In genomic region chr3:112531358-112531781, GRCh38 we compare ENCODE assay signal across 8 cellular contexts. TPM values are rescaled to one million over a fixed set of nuclear protein-coding genes. Genes with fewer than 3 reads are reported as not detected.
DNase-seq lines count a peak whose midpoint lies in the region; ATAC-seq and TF ChIP-seq lines count a peak whose summit lies in the region.

No MANE protein-coding gene starts in this region.

- H3K27me3 Mint-ChIP-seq in T-helper 17 cell (no peaks in the 10 kb centered on the region), glutamatergic neuron (ENCODE audit: unreplicated experiment) (no peaks in the 10 kb centered on the region)
- no peaks in the 10 kb centered on the region for H3K27me3 Mint-ChIP-seq in activated CD8-positive, alpha-beta memory T cell treated with anti-CD3 and anti-CD28 coated beads, Interleukin-2, amount 10 ng/mL, durations not matched to agents 7 days and 5 days

- H3K9me3 Mint-ChIP-seq in glutamatergic neuron (ENCODE audit: unreplicated experiment), result peaks cover 1% of the 10 kb centered on the region
- H3K9me3 Mint-ChIP-seq in activated CD8-positive, alpha-beta memory T cell treated with anti-CD3 and anti-CD28 coated beads, Interleukin-2, amount 10 ng/mL, durations not matched to agents 7 days and 5 days (ENCODE audit: low read depth), result no peaks in the 10 kb centered on the region

- no peaks in the 10 kb centered on the region for H3K27me3 ChIP-seq in tibial artery

- intact Hi-C loops in tibial artery (cut with DNase I; ENCODE audit: low total_unique reads), result no loop called here

- peaks cover 7% of the 10 kb centered on the region for H3K36me3 Mint-ChIP-seq in T-helper 17 cell (ENCODE audit: low read depth)
- no peaks in the 10 kb centered on the region for H3K36me3 Mint-ChIP-seq in glutamatergic neuron (ENCODE audit: unreplicated experiment)
- H3K36me3 Mint-ChIP-seq in activated CD8-positive, alpha-beta memory T cell treated with anti-CD3 and anti-CD28 coated beads, Interleukin-2, amount 10 ng/mL, durations not matched to agents 7 days and 5 days, result peaks cover 34% of the 10 kb centered on the region

- no peaks in the 10 kb centered on the region for H3K4me1 ChIP-seq in tibial artery

- H3K27ac Mint-ChIP-seq in T-helper 17 cell (peak overlapping the region; percentile 66), glutamatergic neuron (ENCODE audit: unreplicated experiment) (no peak overlapping the region)
- no peak overlapping the region for H3K27ac Mint-ChIP-seq in activated CD8-positive, alpha-beta memory T cell treated with anti-CD3 and anti-CD28 coated beads, Interleukin-2, amount 10 ng/mL, durations not matched to agents 7 days and 5 days

- TF ChIP-seq CTCF in C4-2B (conservative IDR thresholded peaks at IDR 0.05) (peak; percentile 68), glutamatergic neuron (IDR thresholded peaks at IDR 0.05; ENCODE audit: partially characterized antibody, unreplicated experiment) (peak; percentile 85), tibial artery (IDR thresholded peaks at IDR 0.05) (peak; percentile 35 to 52)

- H3K36me3 ChIP-seq in tibial artery, result peaks cover 22 to 72% (median 63%) of the 10 kb centered on the region in 3 donors

- CTCF ChIA-PET in activated CD8-positive, alpha-beta memory T cell treated with anti-CD3 and anti-CD28 coated beads, Interleukin-2, amount 10 ng/mL, durations not matched to agents 7 days and 5 days (lab: Charles Lee), result interaction anchor here (0.5 to 1.6 kb wide), 7 partner anchors 9 to 420 kb away, joined by 3 to 15 read pairs (median 3); partner anchors contain the start of gene SLC9C1

- H3K4me3 Mint-ChIP-seq in T-helper 17 cell, result no peak overlapping the region
- H3K4me3 Mint-ChIP-seq in glutamatergic neuron (ENCODE audit: unreplicated experiment), result no peak overlapping the region
- H3K4me3 Mint-ChIP-seq in activated CD8-positive, alpha-beta memory T cell treated with anti-CD3 and anti-CD28 coated beads, Interleukin-2, amount 10 ng/mL, durations not matched to agents 7 days and 5 days, result no peak overlapping the region

- H3K27ac ChIP-seq in C4-2B (no peak overlapping the region), tibial artery (no peak overlapping the region)

- DNase-seq in HCEC 1CT (peak; percentile 30), T-helper 17 cell (no peak), glutamatergic neuron (no peak), tibial artery (no peak)
- no peak for DNase-seq in NK-92 treated with Interleukin-12 subunit alpha and Interleukin-12 subunit beta, amount 100 ng/mL, for 24 hours (lab: John Stamatoyannopoulos, UW)
- no peak for DNase-seq in activated CD8-positive, alpha-beta memory T cell treated with anti-CD3 and anti-CD28 coated beads, Interleukin-2, amount 10 ng/mL, durations not matched to agents 7 days and 5 days

- peaks cover 5% of the 10 kb centered on the region for H3K4me1 Mint-ChIP-seq in T-helper 17 cell
- H3K4me1 Mint-ChIP-seq in glutamatergic neuron (ENCODE audit: low read depth, unreplicated experiment), result no peaks in the 10 kb centered on the region
- H3K4me1 Mint-ChIP-seq in activated CD8-positive, alpha-beta memory T cell treated with anti-CD3 and anti-CD28 coated beads, Interleukin-2, amount 10 ng/mL, durations not matched to agents 7 days and 5 days, result no peaks in the 10 kb centered on the region

- no peak for ATAC-seq in T-helper 17 cell
- ATAC-seq in activated CD8-positive, alpha-beta memory T cell treated with anti-CD3 and anti-CD28 coated beads, Interleukin-2, amount 10 ng/mL, durations not matched to agents 7 days and 5 days, result no peak
- ATAC-seq in HG03108 (IDR thresholded peaks at IDR 0.05; ENCODE audit: unreplicated experiment), result no peak

- no peaks in the 10 kb centered on the region for H3K9me3 ChIP-seq in T-helper 17 cell (ENCODE audit: control insufficient read depth, low read length, poor library complexity, severe bottlenecking)
- H3K9me3 ChIP-seq in tibial artery, result no peaks in the 10 kb centered on the region

- H3K4me3 ChIP-seq in tibial artery, result no peak overlapping the region

RNA-seq across cellular contexts. Expression of gene ATG3, which starts 30.4 kb away (rescaled TPM):
- total RNA-seq in T-helper 17 cell (10 to 100 TPM; 45.9 to 46.2 TPM), glutamatergic neuron (ENCODE audit: unreplicated experiment) (33.6 TPM)
- 10 to 100 TPM; 68.0 to 70.6 TPM for total RNA-seq in activated CD8-positive, alpha-beta memory T cell treated with anti-CD3 and anti-CD28 coated beads, Interleukin-2, amount 10 ng/mL, durations not matched to agents 7 days and 5 days

RNA-seq across cellular contexts. Expression of gene SLC35A5, which starts 30.5 kb away (rescaled TPM):
- 1 to 10 TPM; 7.6 to 8.6 TPM for total RNA-seq in T-helper 17 cell
- 35.3 TPM for total RNA-seq in glutamatergic neuron (ENCODE audit: unreplicated experiment)
- 10 to 100 TPM; 17.4 to 23.2 TPM for total RNA-seq in activated CD8-positive, alpha-beta memory T cell treated with anti-CD3 and anti-CD28 coated beads, Interleukin-2, amount 10 ng/mL, durations not matched to agents 7 days and 5 days

RNA-seq across cellular contexts. Expression of gene BTLA, which starts 32.1 kb away (rescaled TPM):
- total RNA-seq in T-helper 17 cell, result 10 to 100 TPM in 1 of 2 donors, 1 to 10 TPM in 1; 9.4 to 16.0 TPM
- not detected for total RNA-seq in glutamatergic neuron (ENCODE audit: unreplicated experiment)
- 10 to 100 TPM; 16.2 to 17.1 TPM for total RNA-seq in activated CD8-positive, alpha-beta memory T cell treated with anti-CD3 and anti-CD28 coated beads, Interleukin-2, amount 10 ng/mL, durations not matched to agents 7 days and 5 days

Comparison
In these comparisons a context has a peak if more than half of its experiments do, and no peak if none do; other contexts are left out.
1. RNA of gene BTLA, which starts 32.1 kb away (total RNA-seq): 16.2 to 17.1 TPM in activated CD8-positive, alpha-beta memory T cell treated with anti-CD3 and anti-CD28 coated beads, Interleukin-2, amount 10 ng/mL, durations not matched to agents 7 days and 5 days and 9.4 to 16.0 TPM in T-helper 17 cell; not detected in glutamatergic neuron (single experiment); every median in the first group is over 10 times any median in the second.
2. Peak in every context shown above with its lines, with median percentiles within 50 percentile points of each other: CTCF ChIP-seq.